17 cellular contexts compared by ENCODE assay signal in the genomic region with DNA sequence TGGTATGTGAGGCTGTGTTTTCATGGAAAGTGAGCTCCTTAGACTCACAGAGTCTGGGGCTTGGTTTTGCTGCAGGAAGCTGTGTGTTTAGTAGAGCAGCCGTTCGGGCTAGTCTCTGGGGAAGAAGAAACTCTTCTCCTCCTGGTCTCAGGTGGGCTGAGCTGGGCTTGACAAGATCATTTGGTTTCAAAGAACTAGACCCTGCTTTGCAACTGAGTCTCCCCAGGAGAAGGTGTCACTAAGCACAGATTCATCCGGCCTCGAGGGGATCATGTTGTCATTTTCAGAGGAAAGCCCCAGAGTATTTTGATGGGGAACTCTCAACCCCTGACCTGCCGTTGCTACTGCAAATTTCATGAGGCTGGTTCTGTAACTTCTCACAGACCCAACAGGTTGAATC.
"Had no signal": no experiment of that assay in that cellular context is flagged by ENCODE, and none has a peak within 500 bp of the region (broad histone marks: within the 10 kb centered on the region; RNA-seq: fewer than 3 reads in every experiment).

No MANE protein-coding gene starts in this region.

- H3K4me1 Mint-ChIP-seq: stimulated activated effector memory CD8-positive, alpha-beta T cell treated with anti-CD3 and anti-CD28 coated beads, Interleukin-12 subunit alpha, Interleukin-12 subunit beta, amount 100 ng/mL, for 72 hours had no signal

- H3K4me3 Mint-ChIP-seq: activated naive CD4-positive, alpha-beta T cell treated with anti-CD3 and anti-CD28 coated beads, Interleukin-2, amount 10 ng/mL, durations not matched to agents 7 days and 5 days; memory B cell; nephron progenitor cell; stimulated activated effector memory CD8-positive, alpha-beta T cell treated with anti-CD3 and anti-CD28 coated beads, Interleukin-12 subunit alpha, Interleukin-12 subunit beta, amount 100 ng/mL, for 72 hours; stimulated activated naive CD8-positive, alpha-beta T cell treated with anti-CD3 and anti-CD28 coated beads, Interleukin-15, amount 100 ng/mL, for 72 hours; WTC11 had no signal

- H3K9me3 ChIP-seq: tibial artery had no signal

- H3K27ac ChIP-seq: coronary artery, foreskin keratinocyte, tibial artery had no signal

- H3K27me3 ChIP-seq: foreskin keratinocyte had no signal

- H3K27ac Mint-ChIP-seq: activated naive CD4-positive, alpha-beta T cell treated with anti-CD3 and anti-CD28 coated beads, Interleukin-2, amount 10 ng/mL, durations not matched to agents 7 days and 5 days; memory B cell; nephron progenitor cell; stimulated activated effector memory CD8-positive, alpha-beta T cell treated with anti-CD3 and anti-CD28 coated beads, Interleukin-12 subunit alpha, Interleukin-12 subunit beta, amount 100 ng/mL, for 72 hours; WTC11 had no signal

- H3K4me3 ChIP-seq: coronary artery, tibial artery had no signal

- DNase-seq: activated effector memory CD4-positive, alpha-beta T cell treated with anti-CD3 and anti-CD28 coated beads, Interleukin-2, amount 50 U/mL, for 16 hours; activated naive CD4-positive, alpha-beta T cell treated with anti-CD3 and anti-CD28 coated beads, Interleukin-2, amount 10 ng/mL, durations not matched to agents 7 days and 5 days; cerebellar nuclear complex; foreskin keratinocyte; kidney glomerular epithelial cell; nephron progenitor cell; nucleus accumbens; small intestine; stimulated activated CD4-positive, alpha-beta T cell treated with anti-CD3 and anti-CD28 coated beads, Interleukin-2, amount 100 ng/mL, for 24 hours; stimulated activated naive CD8-positive, alpha-beta T cell treated with anti-CD3 and anti-CD28 coated beads, Interleukin-15, amount 100 ng/mL, for 72 hours; T-helper 1 cell; tibial artery had no signal

- ATAC-seq: foreskin keratinocyte; sciatic nerve; stimulated activated effector memory CD8-positive, alpha-beta T cell treated with anti-CD3 and anti-CD28 coated beads, Interleukin-12 subunit alpha, Interleukin-12 subunit beta, amount 100 ng/mL, for 72 hours; stimulated activated naive CD8-positive, alpha-beta T cell treated with anti-CD3 and anti-CD28 coated beads, Interleukin-15, amount 100 ng/mL, for 72 hours; WTC11 had no signal

- H3K36me3 ChIP-seq: tibial artery had no signal

- H3K9me3 Mint-ChIP-seq: activated naive CD4-positive, alpha-beta T cell treated with anti-CD3 and anti-CD28 coated beads, Interleukin-2, amount 10 ng/mL, durations not matched to agents 7 days and 5 days; memory B cell; stimulated activated effector memory CD8-positive, alpha-beta T cell treated with anti-CD3 and anti-CD28 coated beads, Interleukin-12 subunit alpha, Interleukin-12 subunit beta, amount 100 ng/mL, for 72 hours; stimulated activated naive CD8-positive, alpha-beta T cell treated with anti-CD3 and anti-CD28 coated beads, Interleukin-15, amount 100 ng/mL, for 72 hours had no signal

- H3K36me3 Mint-ChIP-seq: activated naive CD4-positive, alpha-beta T cell treated with anti-CD3 and anti-CD28 coated beads, Interleukin-2, amount 10 ng/mL, durations not matched to agents 7 days and 5 days; memory B cell; stimulated activated effector memory CD8-positive, alpha-beta T cell treated with anti-CD3 and anti-CD28 coated beads, Interleukin-12 subunit alpha, Interleukin-12 subunit beta, amount 100 ng/mL, for 72 hours; WTC11 had no signal
